27 cellular contexts compared by ENCODE assay signal in genomic region chr2:13818002-13818401, GRCh38.
"Had no signal": no experiment of that assay in that cellular context is flagged by ENCODE, and none has a peak within 500 bp of the region (broad histone marks: within the 10 kb centered on the region; RNA-seq: fewer than 3 reads in every experiment).

No MANE protein-coding gene starts in this region.

- H3K36me3 ChIP-seq: ascending aorta, brain microvascular endothelial cell, heart left ventricle, neutrophil, ovary, right lobe of liver, stomach, tibial nerve had no signal

- H3K4me3 Mint-ChIP-seq: activated naive CD8-positive, alpha-beta T cell treated with anti-CD3 and anti-CD28 coated beads, Interleukin-2, amount 10 ng/mL, durations not matched to agents 7 days and 5 days; activated T-cell treated with anti-CD3 and anti-CD28 coated beads, Interleukin-2, amount 50 U/mL, for 72 hours; immature natural killer cell; nephron; T-helper 1 cell treated with Interleukin-12 subunit alpha and Interleukin-12 subunit beta and Interleukin-4 antibody, amounts not matched to agents 30 μg/mL and 1 μg/mL, for 36 hours had no signal

- H3K27ac ChIP-seq: ascending aorta, brain microvascular endothelial cell, heart left ventricle, neutrophil, right lobe of liver, stomach, tibial nerve had no signal

- H3K36me3 Mint-ChIP-seq: activated naive CD8-positive, alpha-beta T cell treated with anti-CD3 and anti-CD28 coated beads, Interleukin-2, amount 10 ng/mL, durations not matched to agents 7 days and 5 days; immature natural killer cell had no signal

- H3K27me3 ChIP-seq: ascending aorta, brain microvascular endothelial cell, heart left ventricle, neutrophil, ovary, right lobe of liver, stomach, tibial nerve had no signal

- H3K9me3 Mint-ChIP-seq: activated naive CD8-positive, alpha-beta T cell treated with anti-CD3 and anti-CD28 coated beads, Interleukin-2, amount 10 ng/mL, durations not matched to agents 7 days and 5 days; nephron; T-helper 1 cell treated with Interleukin-12 subunit alpha and Interleukin-12 subunit beta and Interleukin-4 antibody, amounts not matched to agents 30 μg/mL and 1 μg/mL, for 36 hours had no signal

- H3K4me3 ChIP-seq: ascending aorta, heart left ventricle, ovary, right lobe of liver, stomach, tibial nerve had no signal

- ATAC-seq: heart left ventricle, left colon had no signal

- H3K4me1 Mint-ChIP-seq: activated naive CD8-positive, alpha-beta T cell treated with anti-CD3 and anti-CD28 coated beads, Interleukin-2, amount 10 ng/mL, durations not matched to agents 7 days and 5 days; immature natural killer cell; nephron had no signal

- H3K9me3 ChIP-seq: ascending aorta, heart left ventricle, neutrophil, ovary, right lobe of liver, stomach, tibial nerve had no signal

- H3K27me3 Mint-ChIP-seq: activated naive CD8-positive, alpha-beta T cell treated with anti-CD3 and anti-CD28 coated beads, Interleukin-2, amount 10 ng/mL, durations not matched to agents 7 days and 5 days; progenitor cell of endocrine pancreas had no signal

- H3K27ac Mint-ChIP-seq: activated naive CD8-positive, alpha-beta T cell treated with anti-CD3 and anti-CD28 coated beads, Interleukin-2, amount 10 ng/mL, durations not matched to agents 7 days and 5 days; activated T-cell treated with anti-CD3 and anti-CD28 coated beads, Interleukin-2, amount 50 U/mL, for 72 hours; immature natural killer cell; nephron; progenitor cell of endocrine pancreas; T-helper 1 cell treated with Interleukin-12 subunit alpha and Interleukin-12 subunit beta and Interleukin-4 antibody, amounts not matched to agents 30 μg/mL and 1 μg/mL, for 36 hours had no signal

- DNase-seq: activated CD4-positive, alpha-beta T cell treated with anti-CD3 and anti-CD28 coated beads, Interleukin-2, amount 50 U/mL, for 1 hour; activated CD4-positive, CD25-positive, alpha-beta regulatory T cell treated with anti-CD3 and anti-CD28 coated beads, Interleukin-2, amount 50 U/mL, for 72 hours; activated effector memory CD4-positive, alpha-beta T cell treated with Interleukin-2 at 50 U/mL for 16 hours; activated naive CD4-positive, alpha-beta T cell treated with Interleukin-2 at 50 U/mL for 16 hours; activated naive CD8-positive, alpha-beta T cell treated with anti-CD3 and anti-CD28 coated beads, Interleukin-2, amount 10 ng/mL, durations not matched to agents 7 days and 5 days; activated T-cell treated with anti-CD3 and anti-CD28 coated beads for 4 hours; activated T-cell treated with anti-CD3 and anti-CD28 coated beads, Interleukin-2, amount 50 U/mL, for 72 hours; brain microvascular endothelial cell; foreskin fibroblast; heart left ventricle; hypothalamus; immature natural killer cell; kidney; left colon; mammary epithelial cell; ovary; right lobe of liver; stimulated activated CD4-positive, alpha-beta T cell treated with anti-CD3 and anti-CD28 coated beads, Interleukin-12 subunit alpha, Interleukin-12 subunit beta, amount 100 ng/mL, for 4 hours; stimulated activated CD4-positive, alpha-beta T cell treated with anti-CD3 and anti-CD28 coated beads, Interleukin-4, amount 100 ng/mL, for 1 hour; stomach; T-helper 9 cell had no signal

- H3K4me1 ChIP-seq: ascending aorta, heart left ventricle, right lobe of liver, tibial nerve had no signal
